ENCODE assay signal across 15 cellular contexts in the genomic region with DNA sequence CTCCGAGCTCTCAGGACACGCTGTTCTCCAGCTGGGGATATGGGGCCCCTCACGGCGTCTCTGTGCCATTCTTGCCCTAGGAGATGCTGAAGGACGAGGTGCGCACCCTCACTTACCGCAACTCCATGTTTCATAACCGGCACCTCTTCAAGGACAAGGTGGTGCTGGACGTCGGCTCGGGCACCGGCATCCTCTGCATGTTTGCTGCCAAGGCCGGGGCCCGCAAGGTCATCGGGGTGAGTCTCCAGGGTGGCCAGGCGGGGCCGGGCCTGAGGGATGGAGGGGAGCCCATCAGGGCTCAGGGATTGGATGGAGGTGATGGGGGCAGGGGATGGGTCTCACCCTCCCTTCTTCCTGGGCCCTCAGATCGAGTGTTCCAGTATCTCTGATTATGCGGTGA.
"Had no signal": no experiment of that assay in that cellular context is flagged by ENCODE, and none has a peak within 500 bp of the region (broad histone marks: within the 10 kb centered on the region; RNA-seq: fewer than 3 reads in every experiment).

No MANE protein-coding gene starts in this region.

- H3K27ac ChIP-seq: cardiac muscle cell, neutrophil, right atrium auricular region, suprapubic skin, upper lobe of right lung had no signal

- H3K27me3 ChIP-seq: cardiac muscle cell, neutrophil, right atrium auricular region, suprapubic skin, upper lobe of right lung had no signal

- H3K9me3 ChIP-seq: neutrophil, right atrium auricular region, suprapubic skin, upper lobe of right lung had no signal

- FAIRE-seq: colon, small intestine had no signal

- ATAC-seq: activated CD4-positive, alpha-beta T cell treated with anti-CD3 and anti-CD28 coated beads for 36 hours; activated CD8-positive, alpha-beta T cell treated with anti-CD3 and anti-CD28 coated beads for 36 hours; activated T-cell treated with anti-CD3 and anti-CD28 coated beads, Interleukin-2, amount 50 U/mL, for 72 hours; esophagus mucosa; left cardiac atrium; naive thymus-derived CD8-positive, alpha-beta T cell; upper lobe of right lung had no signal

- H3K4me3 ChIP-seq: cardiac muscle cell, right atrium auricular region, suprapubic skin, upper lobe of right lung had no signal

- DNase-seq: activated CD4-positive, alpha-beta T cell treated with anti-CD3 and anti-CD28 coated beads for 36 hours; activated CD8-positive, alpha-beta T cell treated with anti-CD3 and anti-CD28 coated beads for 36 hours; activated T-cell treated with anti-CD3 and anti-CD28 coated beads, Interleukin-2, amount 50 U/mL, for 72 hours; left cardiac atrium; mammary epithelial cell; naive thymus-derived CD8-positive, alpha-beta T cell; small intestine; T-helper 2 cell; upper lobe of right lung had no signal
